In the genomic region with DNA sequence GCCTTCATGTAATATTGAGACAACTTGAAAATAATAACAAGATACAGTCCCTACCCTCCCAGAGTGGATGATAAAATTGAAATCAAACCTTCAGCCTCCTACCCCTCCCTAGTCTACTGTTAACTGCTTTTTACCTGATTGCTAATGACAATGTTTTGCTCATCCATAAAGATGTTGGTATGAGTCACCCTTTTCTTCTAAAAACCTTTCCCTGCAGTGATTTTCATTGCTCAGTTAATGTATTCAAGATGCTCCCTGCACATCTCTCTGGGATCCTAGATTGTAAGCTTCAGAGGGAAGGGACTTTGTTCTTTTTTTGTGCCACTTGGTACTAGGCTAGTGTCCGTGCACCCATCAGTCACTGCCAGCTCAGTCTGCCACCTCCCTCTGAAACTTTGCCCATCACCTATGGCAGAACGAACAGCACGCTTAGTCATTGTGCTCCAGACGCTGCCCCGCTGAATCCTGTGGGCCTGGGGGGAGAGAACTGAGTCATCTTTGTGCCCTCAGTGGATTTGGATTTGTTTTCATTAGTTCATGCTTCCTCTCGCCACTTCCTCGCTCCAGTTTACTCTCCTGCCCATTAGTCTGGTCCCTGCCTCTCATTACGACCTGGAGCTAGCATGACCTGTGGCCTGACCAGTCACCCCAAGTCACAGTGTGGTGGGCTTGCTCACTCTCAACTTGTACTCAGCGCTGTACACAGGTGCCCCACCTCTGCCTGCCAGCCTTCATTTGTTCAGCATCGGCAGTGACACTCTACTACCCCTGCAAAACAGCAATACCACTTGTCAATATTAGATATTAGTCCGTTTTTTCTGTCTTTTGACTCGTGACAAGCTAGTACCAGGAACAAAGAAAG, we compare ENCODE assay signal across 9 cellular contexts.
DNase-seq lines count a peak whose midpoint lies in the region; TF ChIP-seq lines count a peak whose summit lies in the region.
"Had no signal": no experiment of that assay in that cellular context is flagged by ENCODE, and none has a peak within 500 bp of the region (broad histone marks: within the 10 kb centered on the region; RNA-seq: fewer than 3 reads in every experiment).

No MANE protein-coding gene starts in this region.

- no peaks in the 10 kb centered on the region for H4K20me1 ChIP-seq in neural progenitor cell (ENCODE audit: low read depth)

- no peaks in the 10 kb centered on the region for H3K27me3 Mint-ChIP-seq in neural progenitor cell (ENCODE audit: insufficient read depth, low read depth)

- H3K4me2 ChIP-seq in neural progenitor cell: no peak overlapping the region

- no peak overlapping the region for H3K4me3 ChIP-seq in neural progenitor cell

- H3K9ac ChIP-seq in neural progenitor cell: no peak overlapping the region

- H3K4me1 ChIP-seq in neural progenitor cell: no peaks in the 10 kb centered on the region

- no peak for TF ChIP-seq CTCF in neural progenitor cell (IDR thresholded peaks at IDR 0.05)

- H3K27ac ChIP-seq in cingulate gyrus (ENCODE audit: low read depth, low read length) (peak overlapping the region; percentile 29), neural progenitor cell (no peak overlapping the region)

- no peaks in the 10 kb centered on the region for H3K9me3 Mint-ChIP-seq in neural progenitor cell

- H3K4me3 Mint-ChIP-seq in neural progenitor cell: no peak overlapping the region

- H3K36me3 ChIP-seq in neural progenitor cell: peaks cover 3% of the 10 kb centered on the region

- DNase-seq in Daoy (ENCODE audit: low read depth) (peak; percentile 91), NCI-H226 (peak; percentile 75), neural progenitor cell (ENCODE audit: low spot score) (no peak), D341Med (ENCODE audit: low spot score) (no peak), NOMO-1 treated with dmso at 0.1 percent for 144 hours (lab: John Stamatoyannopoulos, UW; ENCODE audit: unreplicated experiment) (no peak), DMS53 (lab: John Stamatoyannopoulos, UW) (no peak), NCI-H345 (lab: John Stamatoyannopoulos, UW) (no peak)
- DNase-seq: DND-41 had no signal

- H3K79me2 ChIP-seq in neural progenitor cell (ENCODE audit: low read depth): no peaks in the 10 kb centered on the region

- H2AFZ ChIP-seq in neural progenitor cell (replicated peaks): no peak overlapping the region

- H3K27me3 ChIP-seq in neural progenitor cell: no peaks in the 10 kb centered on the region

- H3K27ac Mint-ChIP-seq in neural progenitor cell: peak overlapping the region; percentile 24

- H3K9me3 ChIP-seq in neural progenitor cell (ENCODE audit: low read depth): no peaks in the 10 kb centered on the region

- H3F3A ChIP-seq in neural progenitor cell (ENCODE audit: low read depth): no peaks in the 10 kb centered on the region

- peaks cover 11% of the 10 kb centered on the region for H3K4me1 Mint-ChIP-seq in neural progenitor cell

- H3K36me3 Mint-ChIP-seq in neural progenitor cell: peaks cover 25% of the 10 kb centered on the region

Comparison
In these comparisons a context has a peak if more than half of its experiments do, and no peak if none do; other contexts are left out.
1. DNase-seq: peak in Daoy (single experiment) and NCI-H226 (single experiment); none in neural progenitor cell (single experiment), D341Med (single experiment), NOMO-1 treated with dmso at 0.1 percent for 144 hours (single experiment), DMS53 (single experiment) and NCI-H345 (single experiment).